7 cellular contexts compared by ENCODE assay signal in genomic region chr17:8209909-8210760, GRCh38. TPM values are rescaled to one million over a fixed set of nuclear protein-coding genes. Genes with fewer than 3 reads are reported as not detected.
DNase-seq lines count a peak whose midpoint lies in the region; ATAC-seq and TF ChIP-seq lines count a peak whose summit lies in the region.

Gene AURKB, minus strand, starts transcription at chr17:8210575. Its CDS starts 351 bp downstream, at chr17:8210224.

- peak; percentile 87 to 92 for DNase-seq in NCI-H1930 (lab: John Stamatoyannopoulos, UW)
- DNase-seq in T-helper 22 cell (ENCODE audit: low read depth) = peak; percentile 93
- peak; percentile 95 for DNase-seq in astrocyte of the cerebellum (ENCODE audit: low read depth)
- DNase-seq in hepatocyte (ENCODE audit: low spot score) = peak; percentile 96
- DNase-seq in retinal pigment epithelial cell (ENCODE audit: low read depth) = no peak

- peak within 1 kb of the TSS; percentile 62 for H3K4me3 ChIP-seq in astrocyte of the cerebellum (ENCODE audit: low read depth, low read length)
- H3K4me3 ChIP-seq in hepatocyte = peak within 1 kb of the TSS; percentile 14
- peak within 1 kb of the TSS; percentile 85 for H3K4me3 ChIP-seq in retinal pigment epithelial cell (ENCODE audit: low read length)

- peak within 1 kb of the TSS; percentile 53 for H3K27ac ChIP-seq in hepatocyte

- H2AFZ ChIP-seq in hepatocyte = peak within 1 kb of the TSS; percentile 36

- no peaks in the 10 kb centered on the region for H4K20me1 ChIP-seq in hepatocyte (ENCODE audit: insufficient read depth, poor library complexity, severe bottlenecking)

- no peaks in the 10 kb centered on the region for H3K9me3 ChIP-seq in hepatocyte (ENCODE audit: low read depth)

- no peaks in the 10 kb centered on the region for H3K27me3 ChIP-seq in hepatocyte

- WGBS in hepatocyte (ENCODE audit: low lambda C conversion rate, missing lambda C conversion rate) = 3% methylated on average over 36 of the region's 46 CpGs

- H3K79me2 ChIP-seq in hepatocyte = peaks cover 25% of the 10 kb centered on the region

- ATAC-seq in GM18499 (IDR thresholded peaks at IDR 0.05; ENCODE audit: insufficient read depth, unreplicated experiment) (peak; percentile 69), HG02938 (IDR thresholded peaks at IDR 0.05; ENCODE audit: unreplicated experiment) (peak; percentile 77)

- no peaks in the 10 kb centered on the region for H3K36me3 ChIP-seq in hepatocyte (replicated peaks; ENCODE audit: insufficient read depth, low read depth)

- H3K9me2 ChIP-seq in hepatocyte (replicated peaks; ENCODE audit: insufficient read depth) = no peaks in the 10 kb centered on the region

- in situ Hi-C loops in astrocyte of the cerebellum (cut with HindIII; ENCODE audit: low sequenced_read_pairs) = no loop called here

- peak within 1 kb of the TSS; percentile 79 for H3K4me2 ChIP-seq in hepatocyte

- H3K4me1 ChIP-seq in hepatocyte (ENCODE audit: insufficient read depth) = no peaks in the 10 kb centered on the region

- TF ChIP-seq CTCF in astrocyte of the cerebellum (IDR thresholded peaks at IDR 0.05; ENCODE audit: low read depth, low read length, missing control alignments) (no peak), hepatocyte (IDR thresholded peaks at IDR 0.05; ENCODE audit: poor library complexity) (no peak), retinal pigment epithelial cell (conservative IDR thresholded peaks at IDR 0.05; ENCODE audit: low read depth, low read length) (no peak)

RNA-seq across cellular contexts. Expression of gene AURKB, which starts in this region (rescaled TPM):
- total RNA-seq in hepatocyte = 9.3 and 9.9 TPM in 2 replicates
- polyA plus RNA-seq in hepatocyte = 25.3 and 27.5 TPM in 2 replicates

Comparison
In these comparisons a context has a peak if more than half of its experiments do, and no peak if none do; other contexts are left out.
1. H3K4me3 ChIP-seq: peak in every context shown above with its lines; median percentile 85 in retinal pigment epithelial cell; 62 in astrocyte of the cerebellum; 14 in hepatocyte.